ENCODE assay signal across 15 cellular contexts in the genomic region with DNA sequence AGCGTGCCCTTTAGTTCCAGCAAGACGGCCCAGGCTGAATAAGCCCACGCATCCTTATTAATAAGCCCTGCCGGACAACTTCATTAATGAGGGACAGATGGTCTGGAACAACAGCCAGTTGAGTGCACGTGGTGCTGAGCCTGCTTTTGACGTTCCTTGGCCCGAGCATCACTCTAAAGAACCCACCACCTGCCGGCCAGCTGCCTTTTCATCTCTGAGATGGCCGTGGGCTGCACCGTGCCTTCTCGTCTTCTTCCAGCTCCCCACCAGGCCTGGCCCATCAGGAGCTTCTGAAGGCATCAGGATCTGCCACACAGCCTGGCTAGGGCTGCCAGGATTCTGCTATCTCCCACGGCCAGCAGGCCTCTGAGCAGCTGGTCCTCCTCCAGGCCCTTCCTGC. TPM values are rescaled to one million over a fixed set of nuclear protein-coding genes. Genes with fewer than 3 reads are reported as not detected.
A peak's percentile ranks its signal among the peaks of the same experiment; 100 is the strongest.
DNase-seq lines count a peak whose midpoint lies in the region; TF ChIP-seq lines count a peak whose summit lies in the region.
"Had no signal": no experiment of that assay in that cellular context is flagged by ENCODE, and none has a peak within 500 bp of the region (broad histone marks: within the 10 kb centered on the region; RNA-seq: fewer than 3 reads in every experiment).

No MANE protein-coding gene starts in this region.

- H2BK15ac ChIP-seq in neuronal stem cell (ENCODE audit: low read length) = no peak overlapping the region

- no peaks in the 10 kb centered on the region for H3K79me1 ChIP-seq in neuronal stem cell (ENCODE audit: low read depth, low read length)

- no peak for TF ChIP-seq POLR2A in tibial nerve (IDR thresholded peaks at IDR 0.05)

- no peak overlapping the region for H3K9ac ChIP-seq in neuronal stem cell (ENCODE audit: low read depth, low read length, poor library complexity)

- no peak overlapping the region for H3K4ac ChIP-seq in neuronal stem cell (ENCODE audit: low read length)

- H4K8ac ChIP-seq in neuronal stem cell (ENCODE audit: low read depth, low read length) = no peak overlapping the region

- H3K9me3 ChIP-seq in neuronal stem cell (replicated peaks in 1 of 2; ENCODE audit: control insufficient read depth in 2 of 2, insufficient read depth in 1 of 2, low read depth in 1 of 2, low read length in 2 of 2) (no peaks in the 10 kb centered on the region), tibial nerve (no peaks in the 10 kb centered on the region)

- H3K14ac ChIP-seq in neuronal stem cell (ENCODE audit: low read length) = no peak overlapping the region

- H3K4me3 ChIP-seq in neuronal stem cell (ENCODE audit: low read length in 2 of 2) (no peak overlapping the region), tibial nerve (no peak overlapping the region)
- H3K4me3 ChIP-seq: SK-N-MC had no signal

- peaks cover 0 to 1% of the 10 kb centered on the region in 2 donors for H3K4me1 ChIP-seq in neuronal stem cell (ENCODE audit: control insufficient read depth in 2 of 2, insufficient read depth in 1 of 2, low read depth in 1 of 2, low read length in 2 of 2)
- no peaks in the 10 kb centered on the region for H3K4me1 ChIP-seq in tibial nerve

- no peak overlapping the region for H3K4me2 ChIP-seq in neuronal stem cell (ENCODE audit: insufficient read depth, low read length, poor library complexity, severe bottlenecking)

- H2BK12ac ChIP-seq in neuronal stem cell (ENCODE audit: low read length) = no peak overlapping the region

- DNase-seq in NCI-H1694 treated with DMSO at 0.1 percent for 48 hours (lab: John Stamatoyannopoulos, UW) = peak; percentile 9
- no peak for DNase-seq in NCI-H1694 (lab: John Stamatoyannopoulos, UW)
- peak; percentile 88 for DNase-seq in NCI-H524 treated with DMSO at 0.1 percent for 48 hours (lab: John Stamatoyannopoulos, UW)
- DNase-seq in neuronal stem cell (ENCODE audit: low spot score) = no peak
- DNase-seq in ureter (ENCODE audit: low spot score) = no peak
- DNase-seq in tibial nerve (ENCODE audit: low spot score in 2 of 2) = no peak
- DNase-seq in globus pallidus (ENCODE audit: low spot score) = no peak
- DNase-seq: GF-D8, NCI-H2029 treated with DMSO at 0.1 percent for 48 hours, NCI-H526 treated with DMSO at 0.1 percent for 48 hours had no signal

- H2BK5ac ChIP-seq in neuronal stem cell (ENCODE audit: low read length) = no peak overlapping the region

- TF ChIP-seq EP300 in tibial nerve (IDR thresholded peaks at IDR 0.05) = no peak

- no peak for TF ChIP-seq CTCF in tibial nerve (IDR thresholded peaks at IDR 0.05)

- no peak overlapping the region for H2BK120ac ChIP-seq in neuronal stem cell (ENCODE audit: low read depth, low read length)

- H3K18ac ChIP-seq in neuronal stem cell (ENCODE audit: low read length) = peak overlapping the region; percentile 5

- H3K27me3 ChIP-seq in neuronal stem cell (ENCODE audit: control insufficient read depth in 3 of 3, insufficient read depth in 3 of 3, low read depth in 1 of 3, low read length in 3 of 3) (peaks cover 0 to 3% (median 0%) of the 10 kb centered on the region in 3 experiments), tibial nerve (no peaks in the 10 kb centered on the region)

- H3K36me3 ChIP-seq in neuronal stem cell (replicated peaks in 1 of 2; ENCODE audit: control insufficient read depth in 2 of 2, insufficient read depth in 2 of 2, low read length in 2 of 2) (no peaks in the 10 kb centered on the region), tibial nerve (peaks cover 0 to 2% (median 0%) of the 10 kb centered on the region in 3 donors)

- peak overlapping the region; percentile 39 for H3K27ac ChIP-seq in cingulate gyrus (ENCODE audit: low read depth, low read length)
- H3K27ac ChIP-seq in neuronal stem cell (replicated peaks; ENCODE audit: low read length) = no peak overlapping the region
- H3K27ac ChIP-seq in tibial nerve = no peak overlapping the region
- H3K27ac ChIP-seq: 22Rv1, C4-2B, SK-N-MC had no signal

- peak overlapping the region; percentile 30 for H4K91ac ChIP-seq in neuronal stem cell (ENCODE audit: low read depth, low read length, poor library complexity)

- no peak overlapping the region for H2AFZ ChIP-seq in neuronal stem cell (ENCODE audit: low read length)

- WGBS in neuronal stem cell (ENCODE audit: extremely low coverage in 2 of 2, insufficient read length in 2 of 2, insufficient replicate concordance in 1 of 2), 2 donors = no CpG with 5 or more reads among the region's 12 CpGs
- 65 to 73% methylated on average over 12 of the region's 12 CpGs for WGBS in tibial nerve, 2 donors

- H2AK5ac ChIP-seq in neuronal stem cell (ENCODE audit: low read depth, low read length) = peak overlapping the region; percentile 23

- H3K23ac ChIP-seq in neuronal stem cell (ENCODE audit: low read depth, low read length, poor library complexity) = no peak overlapping the region

RNA-seq across cellular contexts. Expression of gene TMEM132B, which starts 41.0 kb away (rescaled TPM):
- 24.9 TPM for polyA plus RNA-seq in neuronal stem cell (2013, experiment 1 of 2)
- polyA plus RNA-seq in neuronal stem cell (2013, experiment 2 of 2) = 26.0 TPM
- total RNA-seq in ureter (1.1 TPM), tibial nerve (10 to 100 TPM; 17.8 to 38.0 (median 29.4) TPM)
- polyA plus RNA-seq: IgD-negative memory B cell had no signal

Comparison
In these comparisons a context has a peak if more than half of its experiments do, and no peak if none do; other contexts are left out.
1. DNase-seq: peak in NCI-H1694 treated with DMSO at 0.1 percent for 48 hours (single experiment) and NCI-H524 treated with DMSO at 0.1 percent for 48 hours (single experiment); none in NCI-H1694 (single experiment), neuronal stem cell (single experiment), ureter (single experiment), tibial nerve (0 of 2) and globus pallidus (single experiment).